1 cellular context compared by ENCODE assay signal in the genomic region with DNA sequence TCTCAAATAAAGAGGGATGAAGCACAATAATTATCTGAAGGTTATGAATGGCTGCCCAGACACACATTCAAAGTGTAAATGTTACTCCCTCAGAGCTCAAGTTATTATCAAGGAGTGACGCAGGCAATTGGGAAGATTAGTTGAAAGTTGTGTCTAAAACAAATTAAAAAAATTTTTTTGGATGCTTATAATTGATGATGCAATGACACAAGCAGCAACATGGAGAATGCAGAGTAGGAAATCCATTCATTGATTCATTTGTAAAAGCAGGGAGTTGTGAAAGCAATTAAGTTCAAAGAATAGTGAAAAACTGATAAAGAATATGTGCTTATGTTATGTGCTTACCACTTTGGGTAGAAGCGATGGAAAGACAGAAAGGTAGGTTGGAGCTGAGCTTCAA.
A peak's percentile ranks its signal among the peaks of the same experiment; 100 is the strongest.
TF ChIP-seq lines count a peak whose summit lies in the region.

No MANE protein-coding gene starts in this region.

TF ChIP-seq in K562, 482 proteins besides CTCF, POLR2A, EP300 and RAD21:
- TF ChIP-seq TCF3 (CRISPR knock-in tag; IDR thresholded peaks at IDR 0.05) (no peak), MYBL2 (IDR thresholded peaks at IDR 0.05; ENCODE audit: low read depth) (no peak), MYBL2 (CRISPR knock-in tag; IDR thresholded peaks at IDR 0.05; ENCODE audit: borderline replicate concordance) (no peak), ZNF143 (CRISPR knock-in tag; IDR thresholded peaks at IDR 0.05) (no peak), CEBPG (CRISPR knock-in tag; IDR thresholded peaks at IDR 0.05) (no peak), CEBPG (tag; conservative IDR thresholded peaks at IDR 0.05 in 1 of 2, IDR thresholded peaks at IDR 0.05 in 1 of 2) (peak; percentile 39 to 61; a peak in 3 of 4 replicates), CBX1 (IDR thresholded peaks at IDR 0.05; ENCODE audit: low read depth) (no peak)
- TF ChIP-seq, protein P1, sequence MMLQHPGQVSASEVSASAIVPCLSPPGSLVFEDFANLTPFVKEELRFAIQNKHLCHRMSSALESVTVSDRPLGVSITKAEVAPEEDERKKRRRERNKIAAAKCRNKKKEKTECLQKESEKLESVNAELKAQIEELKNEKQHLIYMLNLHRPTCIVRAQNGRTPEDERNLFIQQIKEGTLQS (IDR thresholded peaks at IDR 0.05), result peak; percentile 75
- TF ChIP-seq, protein P1 (CRISPR knock-in tag; conservative IDR thresholded peaks at IDR 0.05), result no peak
